12 cellular contexts compared by ENCODE assay signal in genomic region chr5:168135897-168136296, GRCh38.
DNase-seq lines count a peak whose midpoint lies in the region; ATAC-seq and TF ChIP-seq lines count a peak whose summit lies in the region.
"Had no signal": no experiment of that assay in that cellular context is flagged by ENCODE, and none has a peak within 500 bp of the region (broad histone marks: within the 10 kb centered on the region; RNA-seq: fewer than 3 reads in every experiment).

No MANE protein-coding gene starts in this region.

- 92% methylated on average over 6 of the region's 6 CpGs for WGBS in suprapubic skin

- ATAC-seq in GM18858 (IDR thresholded peaks at IDR 0.05; ENCODE audit: unreplicated experiment) (peak; percentile 97), GM21390 (IDR thresholded peaks at IDR 0.05; ENCODE audit: unreplicated experiment) (peak; percentile 96), HG03025 (IDR thresholded peaks at IDR 0.05; ENCODE audit: low FRiP score, unreplicated experiment) (peak; percentile 91)
- ATAC-seq in activated CD8-positive, alpha-beta T cell treated with anti-CD3 and anti-CD28 coated beads for 36 hours, result no peak
- ATAC-seq in naive thymus-derived CD8-positive, alpha-beta T cell, result no peak

- intact Hi-C loops in activated T-helper 2 cell treated with anti-CD3 and anti-CD28 coated beads, Interferon-gamma antibody, Interleukin-2, Interleukin-4, amounts not matched to agents 10 μg/mL and 5 μg/mL and 100 μg/mL, durations not matched to agents 14 hours and 24 hours and 36 hours (cut with micrococcal nuclease), result no loop called here
- intact Hi-C loops in activated CD8-positive, alpha-beta T cell treated with anti-CD3 and anti-CD28 coated beads for 36 hours (cut with micrococcal nuclease), result no loop called here

- TF ChIP-seq POLR2A in suprapubic skin (IDR thresholded peaks at IDR 0.05), result no peak

- DNase-seq in RPMI7951 (ENCODE audit: low read depth), result peak; percentile 55
- no peak for DNase-seq in activated T-helper 2 cell treated with anti-CD3 and anti-CD28 coated beads, Interferon-gamma antibody, Interleukin-2, Interleukin-4, amounts not matched to agents 10 μg/mL and 5 μg/mL and 100 μg/mL, durations not matched to agents 14 hours and 24 hours and 36 hours (ENCODE audit: low spot score)
- no peak for DNase-seq in activated CD8-positive, alpha-beta T cell treated with anti-CD3 and anti-CD28 coated beads for 36 hours
- DNase-seq in suprapubic skin (ENCODE audit: low spot score in 2 of 2), result no peak
- DNase-seq in naive thymus-derived CD8-positive, alpha-beta T cell, result no peak
- DNase-seq: activated naive CD4-positive, alpha-beta T cell; mammary epithelial cell; Right ventricle myocardium superior had no signal

- H3K27me3 Mint-ChIP-seq in activated T-helper 2 cell treated with anti-CD3 and anti-CD28 coated beads, Interferon-gamma antibody, Interleukin-2, Interleukin-4, amounts not matched to agents 10 μg/mL and 5 μg/mL and 100 μg/mL, durations not matched to agents 14 hours and 24 hours and 36 hours (ENCODE audit: low read depth), result peaks cover 2% of the 10 kb centered on the region
- H3K27me3 Mint-ChIP-seq in activated CD8-positive, alpha-beta T cell treated with anti-CD3 and anti-CD28 coated beads for 36 hours, result no peaks in the 10 kb centered on the region
- peaks cover 0 to 25% (median 0%) of the 10 kb centered on the region in 5 donors for H3K27me3 Mint-ChIP-seq in naive thymus-derived CD8-positive, alpha-beta T cell

- no peak overlapping the region for H3K27ac ChIP-seq in suprapubic skin
- H3K27ac ChIP-seq: transverse colon had no signal

- no peaks in the 10 kb centered on the region for H3K9me3 Mint-ChIP-seq in activated T-helper 2 cell treated with anti-CD3 and anti-CD28 coated beads, Interferon-gamma antibody, Interleukin-2, Interleukin-4, amounts not matched to agents 10 μg/mL and 5 μg/mL and 100 μg/mL, durations not matched to agents 14 hours and 24 hours and 36 hours
- no peaks in the 10 kb centered on the region for H3K9me3 Mint-ChIP-seq in activated CD8-positive, alpha-beta T cell treated with anti-CD3 and anti-CD28 coated beads for 36 hours
- peaks cover 0 to 8% (median 0%) of the 10 kb centered on the region in 9 donors for H3K9me3 Mint-ChIP-seq in naive thymus-derived CD8-positive, alpha-beta T cell

- H3K36me3 Mint-ChIP-seq in activated T-helper 2 cell treated with anti-CD3 and anti-CD28 coated beads, Interferon-gamma antibody, Interleukin-2, Interleukin-4, amounts not matched to agents 10 μg/mL and 5 μg/mL and 100 μg/mL, durations not matched to agents 14 hours and 24 hours and 36 hours (ENCODE audit: low read depth), result no peaks in the 10 kb centered on the region
- H3K36me3 Mint-ChIP-seq in activated CD8-positive, alpha-beta T cell treated with anti-CD3 and anti-CD28 coated beads for 36 hours (ENCODE audit: low read depth), result no peaks in the 10 kb centered on the region
- H3K36me3 Mint-ChIP-seq in naive thymus-derived CD8-positive, alpha-beta T cell, result no peaks in the 10 kb centered on the region

- peaks cover 4% of the 10 kb centered on the region for H3K4me1 Mint-ChIP-seq in activated T-helper 2 cell treated with anti-CD3 and anti-CD28 coated beads, Interferon-gamma antibody, Interleukin-2, Interleukin-4, amounts not matched to agents 10 μg/mL and 5 μg/mL and 100 μg/mL, durations not matched to agents 14 hours and 24 hours and 36 hours (ENCODE audit: low read depth)
- no peaks in the 10 kb centered on the region for H3K4me1 Mint-ChIP-seq in activated CD8-positive, alpha-beta T cell treated with anti-CD3 and anti-CD28 coated beads for 36 hours (ENCODE audit: low read depth)
- H3K4me1 Mint-ChIP-seq in naive thymus-derived CD8-positive, alpha-beta T cell, result no peaks in the 10 kb centered on the region

- H3K4me3 ChIP-seq in suprapubic skin, result no peak overlapping the region
- H3K4me3 ChIP-seq: transverse colon had no signal

- POLR2A ChIA-PET in activated CD8-positive, alpha-beta T cell treated with anti-CD3 and anti-CD28 coated beads for 36 hours (lab: Charles Lee), result no interaction called here
- POLR2A ChIA-PET in naive thymus-derived CD8-positive, alpha-beta T cell (lab: Charles Lee), result no interaction called here

- H3K4me1 ChIP-seq in suprapubic skin, result no peaks in the 10 kb centered on the region

- CTCF ChIA-PET in activated CD8-positive, alpha-beta T cell treated with anti-CD3 and anti-CD28 coated beads for 36 hours (lab: Charles Lee), result no interaction called here

- no peak overlapping the region for H3K4me3 Mint-ChIP-seq in activated T-helper 2 cell treated with anti-CD3 and anti-CD28 coated beads, Interferon-gamma antibody, Interleukin-2, Interleukin-4, amounts not matched to agents 10 μg/mL and 5 μg/mL and 100 μg/mL, durations not matched to agents 14 hours and 24 hours and 36 hours (ENCODE audit: low read depth)
- H3K4me3 Mint-ChIP-seq in activated CD8-positive, alpha-beta T cell treated with anti-CD3 and anti-CD28 coated beads for 36 hours, result no peak overlapping the region
- H3K4me3 Mint-ChIP-seq in naive thymus-derived CD8-positive, alpha-beta T cell, result no peak overlapping the region

- TF ChIP-seq CTCF in activated CD8-positive, alpha-beta T cell treated with anti-CD3 and anti-CD28 coated beads for 36 hours (IDR thresholded peaks at IDR 0.05), result no peak
- no peak for TF ChIP-seq CTCF in suprapubic skin (IDR thresholded peaks at IDR 0.05)

- H3K27ac Mint-ChIP-seq in activated T-helper 2 cell treated with anti-CD3 and anti-CD28 coated beads, Interferon-gamma antibody, Interleukin-2, Interleukin-4, amounts not matched to agents 10 μg/mL and 5 μg/mL and 100 μg/mL, durations not matched to agents 14 hours and 24 hours and 36 hours, result no peak overlapping the region
- no peak overlapping the region for H3K27ac Mint-ChIP-seq in activated CD8-positive, alpha-beta T cell treated with anti-CD3 and anti-CD28 coated beads for 36 hours
- no peak overlapping the region for H3K27ac Mint-ChIP-seq in naive thymus-derived CD8-positive, alpha-beta T cell

- no peaks in the 10 kb centered on the region for H3K36me3 ChIP-seq in suprapubic skin
- H3K36me3 ChIP-seq: transverse colon had no signal

- H3K27me3 ChIP-seq in suprapubic skin, result no peaks in the 10 kb centered on the region
- H3K27me3 ChIP-seq: transverse colon had no signal

- no peak for TF ChIP-seq EP300 in suprapubic skin (IDR thresholded peaks at IDR 0.05)

- H3K9me3 ChIP-seq in suprapubic skin, result no peaks in the 10 kb centered on the region
- H3K9me3 ChIP-seq: transverse colon had no signal

Comparison
In these comparisons a context has a peak if more than half of its experiments do, and no peak if none do; other contexts are left out.
1. ATAC-seq: peak in GM18858 (single experiment), GM21390 (single experiment) and HG03025 (single experiment); none in activated CD8-positive, alpha-beta T cell treated with anti-CD3 and anti-CD28 coated beads for 36 hours (single experiment) and naive thymus-derived CD8-positive, alpha-beta T cell (0 of 2).